8 cellular contexts compared by ENCODE assay signal in genomic region chr7:107742678-107743566, GRCh38. TPM values are rescaled to one million over a fixed set of nuclear protein-coding genes. Genes with fewer than 3 reads are reported as not detected.
DNase-seq lines count a peak whose midpoint lies in the region; ATAC-seq, FAIRE-seq and TF ChIP-seq lines count a peak whose summit lies in the region.

No MANE protein-coding gene starts in this region.

- H3K4me1 ChIP-seq in OCI-LY3 (ENCODE audit: low read length) (peaks cover 27% of the 10 kb centered on the region), small intestine (ENCODE audit: control insufficient read depth in 2 of 2, insufficient read depth in 1 of 2, low read depth in 1 of 2, low read length in 1 of 2) (peaks cover 3 to 13% of the 10 kb centered on the region in 2 donors)

- no peak for TF ChIP-seq CTCF in OCI-LY3 (IDR thresholded peaks at IDR 0.05; ENCODE audit: low read depth, low read length)
- TF ChIP-seq CTCF in astrocyte of the spinal cord (IDR thresholded peaks at IDR 0.05; ENCODE audit: low read depth, low read length) = no peak

- H3K79me2 ChIP-seq in OCI-LY3 (ENCODE audit: low read length) = peaks cover 41% of the 10 kb centered on the region

- H2AFZ ChIP-seq in OCI-LY3 (ENCODE audit: low read depth, low read length) = peak overlapping the region; percentile 99

- H3K4me3 ChIP-seq in OCI-LY3 (ENCODE audit: low read length) (peak overlapping the region; percentile 93), astrocyte of the spinal cord (ENCODE audit: low read depth, low read length) (peak overlapping the region; percentile 94), iPS-18c (ENCODE audit: insufficient read depth, low read depth, low read length) (peak overlapping the region; percentile 98), small intestine (ENCODE audit: low read depth in 1 of 2, low read length in 2 of 2) (peak overlapping the region; percentile 77 to 90)

- ATAC-seq in GM19324 (IDR thresholded peaks at IDR 0.05; ENCODE audit: low FRiP score, unreplicated experiment) (peak; percentile 46), HG03342 (IDR thresholded peaks at IDR 0.05; ENCODE audit: unreplicated experiment) (peak; percentile 33)

- H4K20me1 ChIP-seq in OCI-LY3 (ENCODE audit: insufficient read depth, low read length) = peaks cover 27% of the 10 kb centered on the region

- H3K9me3 ChIP-seq in OCI-LY3 (ENCODE audit: insufficient read depth, low read length) (no peaks in the 10 kb centered on the region), iPS-18c (ENCODE audit: control insufficient read depth, insufficient read depth, low read length) (peaks cover 3% of the 10 kb centered on the region), small intestine (ENCODE audit: control insufficient read depth, low read depth) (no peaks in the 10 kb centered on the region)

- DNase-seq in D341Med (ENCODE audit: low spot score) (peak; percentile 67), astrocyte of the spinal cord (ENCODE audit: low read depth, low spot score) (no peak), small intestine (no peak), EL (no peak)

- H3K9ac ChIP-seq in OCI-LY3 (ENCODE audit: low read length) = peak overlapping the region; percentile 96

- in situ Hi-C loops in astrocyte of the spinal cord (cut with HindIII; ENCODE audit: low sequenced_read_pairs) = no loop called here

- 12 to 14% (median 13%) methylated on average over 29 of the region's 29 CpGs for WGBS in small intestine, 3 donors

- H3K27ac ChIP-seq in OCI-LY3 (ENCODE audit: low read length) (peak overlapping the region; percentile 95), small intestine (ENCODE audit: low read depth in 1 of 2, low read length in 1 of 2) (peak overlapping the region; percentile 71 to 99)

- H3K27me3 ChIP-seq in OCI-LY3 (ENCODE audit: low read depth, low read length) = peaks cover 6% of the 10 kb centered on the region; the same call in 1 of the 2 replicates
- no peaks in the 10 kb centered on the region for H3K27me3 ChIP-seq in small intestine (ENCODE audit: control insufficient read depth in 2 of 2, insufficient read depth in 2 of 2, low read length in 2 of 2)

- no peak for FAIRE-seq in small intestine (lab: Jason Lieb, UNC)

- H3K36me3 ChIP-seq in OCI-LY3 (replicated peaks; ENCODE audit: low read depth, low read length) (no peaks in the 10 kb centered on the region), small intestine (ENCODE audit: control insufficient read depth in 2 of 2, insufficient read depth in 2 of 2, low read length in 2 of 2) (no peaks in the 10 kb centered on the region)

- peak overlapping the region; percentile 85 for H3K4me2 ChIP-seq in OCI-LY3 (ENCODE audit: low read length)

RNA-seq across cellular contexts. Expression of gene CBLL1, which starts 1.0 kb away (rescaled TPM):
- 1 to 10 TPM; 6.2 to 9.8 (median 6.9) TPM for polyA plus RNA-seq in small intestine
